ENCODE assay signal across 17 cellular contexts in the genomic region with DNA sequence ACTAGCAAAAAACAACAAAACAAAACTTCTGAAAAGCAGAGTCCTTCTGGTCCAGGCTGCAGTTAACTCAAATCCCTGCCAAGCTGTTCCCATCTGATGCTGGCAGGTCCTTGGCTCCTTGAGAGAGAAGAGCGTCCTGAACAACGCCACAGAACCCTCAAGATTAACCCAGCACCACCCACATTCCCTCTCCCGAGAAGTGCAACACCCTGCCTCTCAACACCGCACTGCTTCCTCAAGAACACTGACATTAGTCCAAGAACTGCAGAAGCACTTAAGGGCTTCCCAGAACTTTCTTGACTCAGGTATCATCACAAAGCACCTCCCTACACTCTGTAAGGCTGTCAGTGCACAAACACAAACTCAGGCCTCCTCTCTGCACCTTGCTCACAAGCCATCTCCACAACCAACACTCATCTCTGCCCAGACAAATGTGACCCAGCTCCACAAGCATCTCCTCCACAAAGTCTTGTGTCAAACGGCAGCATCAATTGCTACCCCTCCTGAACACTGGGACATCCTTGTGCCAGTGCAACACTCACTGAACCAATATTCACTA. TPM values are rescaled to one million over a fixed set of nuclear protein-coding genes. Genes with fewer than 3 reads are reported as not detected.
DNase-seq lines count a peak whose midpoint lies in the region; ATAC-seq, FAIRE-seq and TF ChIP-seq lines count a peak whose summit lies in the region.
"Had no signal": no experiment of that assay in that cellular context is flagged by ENCODE, and none has a peak within 500 bp of the region (broad histone marks: within the 10 kb centered on the region; RNA-seq: fewer than 3 reads in every experiment).

No MANE protein-coding gene starts in this region.

- no peak for ATAC-seq in A549
- no peak for ATAC-seq in naive thymus-derived CD4-positive, alpha-beta T cell
- no peak for ATAC-seq in activated CD8-positive, alpha-beta T cell treated with anti-CD3 and anti-CD28 coated beads for 36 hours
- ATAC-seq: effector memory CD8-positive, alpha-beta T cell had no signal

- H3K9me3 Mint-ChIP-seq in HFFc6 (no peaks in the 10 kb centered on the region), mesothelial cell of epicardium (no peaks in the 10 kb centered on the region)
- H3K9me3 Mint-ChIP-seq in dendritic cell treated with granulocyte-macrophage colony-stimulating factor and Interleukin-4, amounts not matched to agents 40 ng/mL and 50 ng/mL, for 4 days = no peaks in the 10 kb centered on the region
- H3K9me3 Mint-ChIP-seq in naive thymus-derived CD4-positive, alpha-beta T cell = no peaks in the 10 kb centered on the region
- H3K9me3 Mint-ChIP-seq in activated CD8-positive, alpha-beta T cell treated with anti-CD3 and anti-CD28 coated beads for 36 hours = no peaks in the 10 kb centered on the region
- H3K9me3 Mint-ChIP-seq in activated CD4-positive, alpha-beta memory T cell treated with anti-CD3 and anti-CD28 coated beads, Interleukin-2, amount 10 ng/mL, durations not matched to agents 7 days and 5 days = no peaks in the 10 kb centered on the region
- H3K9me3 Mint-ChIP-seq: brain; effector memory CD8-positive, alpha-beta T cell had no signal

- FAIRE-seq in A549 (lab: Jason Lieb, UNC) = no peak

- H3K4me1 ChIP-seq in A549 = peaks cover 64% of the 10 kb centered on the region
- H3K4me1 ChIP-seq in naive thymus-derived CD4-positive, alpha-beta T cell (ENCODE audit: control insufficient read depth in 2 of 2, insufficient read depth in 2 of 2, low read length in 2 of 2) = peaks cover 34 to 35% of the 10 kb centered on the region in 2 donors

- TF ChIP-seq EP300 in A549 (IDR thresholded peaks at IDR 0.05) = no peak

- intact Hi-C loops in dendritic cell treated with granulocyte-macrophage colony-stimulating factor and Interleukin-4, amounts not matched to agents 40 ng/mL and 50 ng/mL, for 4 days (cut with micrococcal nuclease) = no loop called here
- intact Hi-C loops in naive thymus-derived CD4-positive, alpha-beta T cell (cut with micrococcal nuclease) = no loop called here
- intact Hi-C loops in activated CD8-positive, alpha-beta T cell treated with anti-CD3 and anti-CD28 coated beads for 36 hours (cut with micrococcal nuclease) = no loop called here

- TF ChIP-seq CTCF in A549 (IDR thresholded peaks at IDR 0.05) (no peak), HFFc6 (IDR thresholded peaks at IDR 0.05) (no peak), mesothelial cell of epicardium (IDR thresholded peaks at IDR 0.05; ENCODE audit: unreplicated experiment) (no peak)
- no peak for TF ChIP-seq CTCF in activated CD8-positive, alpha-beta T cell treated with anti-CD3 and anti-CD28 coated beads for 36 hours (IDR thresholded peaks at IDR 0.05)

- POLR2A ChIA-PET in A549 (lab: Yijun Ruan, JAX) = no interaction called here
- POLR2A ChIA-PET in naive thymus-derived CD4-positive, alpha-beta T cell (lab: Charles Lee) = no interaction called here
- POLR2A ChIA-PET in activated CD8-positive, alpha-beta T cell treated with anti-CD3 and anti-CD28 coated beads for 36 hours (lab: Charles Lee) = interaction anchor here (2.6 kb wide), 1 partner anchor 127 kb away, joined by 9 read pairs; a partner anchor contains a TSS
- POLR2A ChIA-PET in activated CD4-positive, alpha-beta memory T cell treated with anti-CD3 and anti-CD28 coated beads, Interleukin-2, amount 10 ng/mL, durations not matched to agents 7 days and 5 days (lab: Charles Lee) = no interaction called here

- TF ChIP-seq RAD21 in A549 (conservative IDR thresholded peaks at IDR 0.05 in 1 of 2, IDR thresholded peaks at IDR 0.05 in 1 of 2) = no peak

- 0 out of 6 replicates have a peak overlapping the region, but pooled peaks of 1 of the 2 experiments have one; percentile 1 for H3K27ac ChIP-seq in A549
- H3K27ac ChIP-seq in naive thymus-derived CD4-positive, alpha-beta T cell (ENCODE audit: low read depth, low read length) = no peak overlapping the region
- H3K27ac ChIP-seq: tibial artery had no signal

- no peak for TF ChIP-seq POLR2A in A549 (IDR thresholded peaks at IDR 0.05; ENCODE audit: low read length)

- H3K27me3 Mint-ChIP-seq in HFFc6 (ENCODE audit: insufficient read depth) = no peaks in the 10 kb centered on the region; the same call in 1 of the 2 replicates
- no peaks in the 10 kb centered on the region for H3K27me3 Mint-ChIP-seq in dendritic cell treated with granulocyte-macrophage colony-stimulating factor and Interleukin-4, amounts not matched to agents 40 ng/mL and 50 ng/mL, for 4 days
- no peaks in the 10 kb centered on the region for H3K27me3 Mint-ChIP-seq in naive thymus-derived CD4-positive, alpha-beta T cell
- no peaks in the 10 kb centered on the region for H3K27me3 Mint-ChIP-seq in activated CD8-positive, alpha-beta T cell treated with anti-CD3 and anti-CD28 coated beads for 36 hours
- H3K27me3 Mint-ChIP-seq in mesothelial cell of epicardium (ENCODE audit: low read depth) = no peaks in the 10 kb centered on the region
- no peaks in the 10 kb centered on the region for H3K27me3 Mint-ChIP-seq in activated CD4-positive, alpha-beta memory T cell treated with anti-CD3 and anti-CD28 coated beads, Interleukin-2, amount 10 ng/mL, durations not matched to agents 7 days and 5 days
- H3K27me3 Mint-ChIP-seq: brain; effector memory CD8-positive, alpha-beta T cell had no signal

- no peaks in the 10 kb centered on the region for H3K9me3 ChIP-seq in A549
- no peaks in the 10 kb centered on the region for H3K9me3 ChIP-seq in naive thymus-derived CD4-positive, alpha-beta T cell (ENCODE audit: control insufficient read depth in 2 of 3, low read length in 3 of 3)
- H3K9me3 ChIP-seq: tibial artery had no signal

- DNase-seq in A549 (ENCODE audit: low read depth in 1 of 2, low spot score in 1 of 2) (no peak), HFFc6 (no peak), mesothelial cell of epicardium (ENCODE audit: low spot score in 2 of 2, unreplicated experiment in 2 of 2) (no peak), T-helper 1 cell (no peak)
- no peak for DNase-seq in naive thymus-derived CD4-positive, alpha-beta T cell
- no peak for DNase-seq in activated CD8-positive, alpha-beta T cell treated with anti-CD3 and anti-CD28 coated beads for 36 hours
- no peak for DNase-seq in activated CD4-positive, alpha-beta memory T cell treated with anti-CD3 and anti-CD28 coated beads, Interleukin-2, amount 10 ng/mL, durations not matched to agents 7 days and 5 days
- DNase-seq: activated CD4-positive, alpha-beta T cell treated with anti-CD3 and anti-CD28 coated beads, Interleukin-2, amount 50 U/mL, for 48 hours; activated effector memory CD4-positive, alpha-beta T cell treated with anti-CD3 and anti-CD28 coated beads, Interleukin-2, amount 50 U/mL, for 16 hours; effector memory CD8-positive, alpha-beta T cell; NCI-H1417; NCI-H510A; RPMI8226; T1000; tibial artery had no signal

- peaks cover 0 to 4% (median 0%) of the 10 kb centered on the region in 3 experiments for H3K36me3 ChIP-seq in naive thymus-derived CD4-positive, alpha-beta T cell (ENCODE audit: control insufficient read depth in 2 of 3, insufficient read depth in 3 of 3, low read length in 3 of 3)

- H3K27me3 ChIP-seq in naive thymus-derived CD4-positive, alpha-beta T cell (ENCODE audit: control insufficient read depth in 2 of 2, insufficient read depth in 2 of 2, low read length in 2 of 2) = no peaks in the 10 kb centered on the region
- H3K27me3 ChIP-seq: tibial artery had no signal

- H3K27ac Mint-ChIP-seq in HFFc6 = peak overlapping the region; percentile 39
- H3K27ac Mint-ChIP-seq in dendritic cell treated with granulocyte-macrophage colony-stimulating factor and Interleukin-4, amounts not matched to agents 40 ng/mL and 50 ng/mL, for 4 days = peak overlapping the region; percentile 1
- peak overlapping the region in 5 of 9 donors; percentile 0 to 53 (median 18) for H3K27ac Mint-ChIP-seq in naive thymus-derived CD4-positive, alpha-beta T cell
- H3K27ac Mint-ChIP-seq in activated CD8-positive, alpha-beta T cell treated with anti-CD3 and anti-CD28 coated beads for 36 hours = no peak overlapping the region
- H3K27ac Mint-ChIP-seq in mesothelial cell of epicardium = no peak overlapping the region
- H3K27ac Mint-ChIP-seq in activated CD4-positive, alpha-beta memory T cell treated with anti-CD3 and anti-CD28 coated beads, Interleukin-2, amount 10 ng/mL, durations not matched to agents 7 days and 5 days = no peak overlapping the region

- peaks cover 88% of the 10 kb centered on the region for H3K4me1 Mint-ChIP-seq in HFFc6 (ENCODE audit: low read depth)
- H3K4me1 Mint-ChIP-seq in dendritic cell treated with granulocyte-macrophage colony-stimulating factor and Interleukin-4, amounts not matched to agents 40 ng/mL and 50 ng/mL, for 4 days (ENCODE audit: low read depth) = peaks cover 62% of the 10 kb centered on the region
- H3K4me1 Mint-ChIP-seq in naive thymus-derived CD4-positive, alpha-beta T cell = peaks cover 45 to 80% (median 71%) of the 10 kb centered on the region in 7 donors
- H3K4me1 Mint-ChIP-seq in activated CD8-positive, alpha-beta T cell treated with anti-CD3 and anti-CD28 coated beads for 36 hours (ENCODE audit: low read depth) = peaks cover 69% of the 10 kb centered on the region
- H3K4me1 Mint-ChIP-seq in mesothelial cell of epicardium = peaks cover 59% of the 10 kb centered on the region
- peaks cover 51% of the 10 kb centered on the region for H3K4me1 Mint-ChIP-seq in activated CD4-positive, alpha-beta memory T cell treated with anti-CD3 and anti-CD28 coated beads, Interleukin-2, amount 10 ng/mL, durations not matched to agents 7 days and 5 days

- H3K4me2 ChIP-seq in A549 = 0 out of 3 replicates have a peak overlapping the region, but pooled peaks have one; percentile 31

- CTCF ChIA-PET in A549 (lab: Yijun Ruan, JAX) = interaction anchor here (0.6 kb wide), 1 partner anchor 238 kb away, joined by 3 read pairs; no protein-coding TSS in a partner anchor
- CTCF ChIA-PET in naive thymus-derived CD4-positive, alpha-beta T cell (lab: Charles Lee) = no interaction called here
- CTCF ChIA-PET in activated CD8-positive, alpha-beta T cell treated with anti-CD3 and anti-CD28 coated beads for 36 hours (lab: Charles Lee) = no interaction called here
- CTCF ChIA-PET in activated CD4-positive, alpha-beta memory T cell treated with anti-CD3 and anti-CD28 coated beads, Interleukin-2, amount 10 ng/mL, durations not matched to agents 7 days and 5 days (lab: Charles Lee) = no interaction called here

- no peak overlapping the region for H3K4me3 ChIP-seq in A549
- H3K4me3 ChIP-seq in naive thymus-derived CD4-positive, alpha-beta T cell (ENCODE audit: low read length) = no peak overlapping the region
- H3K4me3 ChIP-seq: tibial artery had no signal

- WGBS in A549 (ENCODE audit: missing lambda C conversion rate) = 79% methylated on average over 5 of the region's 5 CpGs

- H3K4me3 Mint-ChIP-seq in HFFc6 (no peak overlapping the region), mesothelial cell of epicardium (no peak overlapping the region)
- no peak overlapping the region for H3K4me3 Mint-ChIP-seq in dendritic cell treated with granulocyte-macrophage colony-stimulating factor and Interleukin-4, amounts not matched to agents 40 ng/mL and 50 ng/mL, for 4 days
- peak overlapping the region in 5 of 10 donors; percentile 1 to 38 (median 8) for H3K4me3 Mint-ChIP-seq in naive thymus-derived CD4-positive, alpha-beta T cell
- H3K4me3 Mint-ChIP-seq in activated CD8-positive, alpha-beta T cell treated with anti-CD3 and anti-CD28 coated beads for 36 hours = no peak overlapping the region
- H3K4me3 Mint-ChIP-seq in activated CD4-positive, alpha-beta memory T cell treated with anti-CD3 and anti-CD28 coated beads, Interleukin-2, amount 10 ng/mL, durations not matched to agents 7 days and 5 days = no peak overlapping the region

- H3K36me3 Mint-ChIP-seq in HFFc6 (ENCODE audit: low read depth) (peaks cover 18% of the 10 kb centered on the region), mesothelial cell of epicardium (no peaks in the 10 kb centered on the region)
- H3K36me3 Mint-ChIP-seq in dendritic cell treated with granulocyte-macrophage colony-stimulating factor and Interleukin-4, amounts not matched to agents 40 ng/mL and 50 ng/mL, for 4 days (ENCODE audit: low read depth) = peaks cover 16% of the 10 kb centered on the region
- peaks cover 0 to 14% (median 6%) of the 10 kb centered on the region in 5 donors for H3K36me3 Mint-ChIP-seq in naive thymus-derived CD4-positive, alpha-beta T cell
- peaks cover 15% of the 10 kb centered on the region for H3K36me3 Mint-ChIP-seq in activated CD8-positive, alpha-beta T cell treated with anti-CD3 and anti-CD28 coated beads for 36 hours (ENCODE audit: low read depth)
- H3K36me3 Mint-ChIP-seq in activated CD4-positive, alpha-beta memory T cell treated with anti-CD3 and anti-CD28 coated beads, Interleukin-2, amount 10 ng/mL, durations not matched to agents 7 days and 5 days (ENCODE audit: low read depth) = peaks cover 29% of the 10 kb centered on the region

RNA-seq across cellular contexts. Expression of a gene that starts 7.5 kb away (rescaled TPM):
- 47.1 and 48.2 TPM in 2 replicates for polyA plus RNA-seq in A549 (2011; rRNA removed)
- 108 and 113 TPM in 2 replicates for polyA plus RNA-seq in A549 (2012; cell fraction: cytosol; rRNA removed)
- 49.1 and 67.3 TPM in 2 replicates for polyA plus RNA-seq in A549 (2012; cell fraction: nucleus; rRNA removed)
- polyA plus RNA-seq in A549 (2017; fragmentation: RNase III; extraction: RNeasy Plus Mini Kit Qiagen cat#74134 plus additional on column Dnase treatment) = 55.3 to 56.5 TPM (median 56.3 TPM) in 3 replicates
- 17.1 and 19.3 TPM in 2 replicates for polyA minus RNA-seq in A549 (2011; rRNA and poly(A)+ RNA removed)
- 10 to 100 TPM; 50.9 to 64.2 (median 56.0) TPM for total RNA-seq in HFFc6 (2021; fragmentation: NEBNext Ultra II Directional; extraction: Animal tissue kit (Norgen Biotek cat#: 25700))
- total RNA-seq in naive thymus-derived CD4-positive, alpha-beta T cell = 10 to 100 TPM; 12.6 to 58.3 (median 15.8) TPM
- polyA plus RNA-seq in naive thymus-derived CD4-positive, alpha-beta T cell = 10 to 100 TPM; 71.4 to 77.9 TPM
- total RNA-seq in activated CD8-positive, alpha-beta T cell treated with anti-CD3 and anti-CD28 coated beads for 36 hours = 10 to 100 TPM; 42.8 to 44.3 TPM
- 46.9 to 50.9 TPM (median 49.5 TPM) in 3 replicates for total RNA-seq in mesothelial cell of epicardium
- total RNA-seq in activated CD4-positive, alpha-beta memory T cell treated with anti-CD3 and anti-CD28 coated beads, Interleukin-2, amount 10 ng/mL, durations not matched to agents 7 days and 5 days = 10 to 100 TPM; 36.0 to 39.0 TPM

RNA-seq across cellular contexts. Expression of a gene that starts 7.6 kb away (rescaled TPM):
- polyA plus RNA-seq in A549 (2011; rRNA removed) (24.0 and 25.4 TPM in 2 replicates), A549 (2017; fragmentation: RNase III; extraction: RNeasy Plus Mini Kit Qiagen cat#74134 plus additional on column Dnase treatment) (18.3 to 22.2 TPM (median 21.6 TPM) in 3 replicates)
- 26.0 and 33.3 TPM in 2 replicates for polyA plus RNA-seq in A549 (2012; cell fraction: cytosol; rRNA removed)
- 50.9 and 59.9 TPM in 2 replicates for polyA plus RNA-seq in A549 (2012; cell fraction: nucleus; rRNA removed)
- polyA minus RNA-seq in A549 (2011; rRNA and poly(A)+ RNA removed) = 32.9 and 44.4 TPM in 2 replicates
- total RNA-seq in HFFc6 (2021; fragmentation: NEBNext Ultra II Directional; extraction: Animal tissue kit (Norgen Biotek cat#: 25700)) = 10 to 100 TPM; 38.3 to 55.1 (median 44.7) TPM
- total RNA-seq in naive thymus-derived CD4-positive, alpha-beta T cell = 10 to 100 TPM; 16.2 to 21.4 (median 18.1) TPM
- polyA plus RNA-seq in naive thymus-derived CD4-positive, alpha-beta T cell = 1 to 10 TPM in 1 of 2 donors, under 1 TPM in 1; 0.18 to 1.7 TPM
- total RNA-seq in activated CD8-positive, alpha-beta T cell treated with anti-CD3 and anti-CD28 coated beads for 36 hours = 10 to 100 TPM in 1 of 2 experiments, 1 to 10 TPM in 1; 9.1 to 12.9 TPM
- 44.7 to 54.9 TPM (median 49.3 TPM) in 3 replicates for total RNA-seq in mesothelial cell of epicardium
- 10 to 100 TPM; 14.7 to 15.5 TPM for total RNA-seq in activated CD4-positive, alpha-beta memory T cell treated with anti-CD3 and anti-CD28 coated beads, Interleukin-2, amount 10 ng/mL, durations not matched to agents 7 days and 5 days

RNA-seq across cellular contexts. Expression of a gene that starts 38.8 kb away (rescaled TPM):
- polyA plus RNA-seq in A549 (2011; rRNA removed) (0.10 and 0.25 TPM in 2 replicates), A549 (2017; fragmentation: RNase III; extraction: RNeasy Plus Mini Kit Qiagen cat#74134 plus additional on column Dnase treatment) (0.09 TPM in 1 of 3 replicates, not detected in the others)
- 0.04 TPM in 2 replicates for polyA plus RNA-seq in A549 (2012; cell fraction: cytosol; rRNA removed)
- polyA plus RNA-seq in A549 (2012; cell fraction: nucleus; rRNA removed) = 0.14 and 0.31 TPM in 2 replicates
- 0.24 TPM in 1 of 2 replicates, not detected in the other for polyA minus RNA-seq in A549 (2011; rRNA and poly(A)+ RNA removed)
- not detected for total RNA-seq in HFFc6 (2021; fragmentation: NEBNext Ultra II Directional; extraction: Animal tissue kit (Norgen Biotek cat#: 25700))
- under 1 TPM in 1 of 5 experiments, not detected in 4; 0.66 TPM for total RNA-seq in naive thymus-derived CD4-positive, alpha-beta T cell
- not detected for polyA plus RNA-seq in naive thymus-derived CD4-positive, alpha-beta T cell
- total RNA-seq in activated CD8-positive, alpha-beta T cell treated with anti-CD3 and anti-CD28 coated beads for 36 hours = under 1 TPM; 0.11 to 0.18 TPM
- not detected in 3 replicates for total RNA-seq in mesothelial cell of epicardium
- under 1 TPM in 1 of 2 experiments, not detected in 1; 0.13 TPM for total RNA-seq in activated CD4-positive, alpha-beta memory T cell treated with anti-CD3 and anti-CD28 coated beads, Interleukin-2, amount 10 ng/mL, durations not matched to agents 7 days and 5 days

Comparison
In these comparisons a context has a peak if more than half of its experiments do, and no peak if none do; other contexts are left out.
1. H3K27ac Mint-ChIP-seq: peak in HFFc6 (single experiment), dendritic cell treated with granulocyte-macrophage colony-stimulating factor and Interleukin-4, amounts not matched to agents 40 ng/mL and 50 ng/mL, for 4 days (single experiment) and naive thymus-derived CD4-positive, alpha-beta T cell (5 of 9); none in activated CD8-positive, alpha-beta T cell treated with anti-CD3 and anti-CD28 coated beads for 36 hours (single experiment), mesothelial cell of epicardium (single experiment) and activated CD4-positive, alpha-beta memory T cell treated with anti-CD3 and anti-CD28 coated beads, Interleukin-2, amount 10 ng/mL, durations not matched to agents 7 days and 5 days (single experiment).